ENCODE assay signal across 18 cellular contexts in the genomic region with DNA sequence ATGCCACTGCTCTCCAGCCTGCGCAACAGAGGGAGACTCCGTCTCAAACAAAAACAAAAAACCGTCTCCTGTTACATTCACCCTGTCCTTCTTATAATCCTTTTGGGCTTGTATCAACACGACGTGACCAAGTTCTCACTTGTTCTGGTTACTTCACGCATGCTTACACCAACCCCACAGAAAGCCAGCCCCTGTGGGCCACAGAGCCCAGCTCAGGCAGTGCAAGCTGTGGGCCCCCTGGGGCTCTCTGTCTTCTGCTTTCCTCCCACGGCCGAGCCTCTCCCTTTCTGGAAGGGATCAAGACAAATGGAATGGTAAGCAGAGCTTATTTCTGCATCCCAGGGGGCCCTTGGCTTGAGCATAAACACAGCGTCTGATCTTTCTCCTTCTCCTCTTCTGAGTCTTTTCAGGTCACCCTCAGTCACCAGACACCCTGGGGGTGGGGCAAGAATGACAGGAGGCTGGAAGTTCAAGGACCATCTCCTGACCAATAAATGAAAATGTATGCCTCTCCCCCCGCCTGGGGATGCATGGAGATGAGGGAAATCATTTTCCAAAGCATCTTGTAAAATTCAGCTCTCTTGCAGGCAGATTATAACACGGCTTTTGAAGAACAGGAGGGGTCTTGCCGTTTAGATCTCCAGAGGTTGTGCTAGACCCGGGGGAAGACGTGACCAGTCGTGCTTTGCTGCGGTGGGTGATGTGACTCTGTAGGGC. TPM values are rescaled to one million over a fixed set of nuclear protein-coding genes. Genes with fewer than 3 reads are reported as not detected.
DNase-seq lines count a peak whose midpoint lies in the region; ATAC-seq, FAIRE-seq and TF ChIP-seq lines count a peak whose summit lies in the region.
"Had no signal": no experiment of that assay in that cellular context is flagged by ENCODE, and none has a peak within 500 bp of the region (broad histone marks: within the 10 kb centered on the region; RNA-seq: fewer than 3 reads in every experiment).

No MANE protein-coding gene starts in this region.

- FAIRE-seq in bronchial epithelial cell (lab: Jason Lieb, UNC): no peak
- FAIRE-seq: TTC549 had no signal

- no peak for TF ChIP-seq POLR2A in NB4 (IDR thresholded peaks at IDR 0.05; ENCODE audit: extremely low read depth, insufficient read length)
- TF ChIP-seq POLR2A in suprapubic skin (IDR thresholded peaks at IDR 0.05): no peak

- H3K27me3 ChIP-seq in A673 (replicated peaks; ENCODE audit: insufficient read depth, low read depth, low read length, poor library complexity): no peaks in the 10 kb centered on the region
- H3K27me3 ChIP-seq in bronchial epithelial cell (ENCODE audit: control insufficient read depth, insufficient read depth, low read length): peaks cover 4% of the 10 kb centered on the region
- H3K27me3 ChIP-seq in mesendoderm (ENCODE audit: insufficient read depth, low read length, poor library complexity): no peaks in the 10 kb centered on the region
- H3K27me3 ChIP-seq in suprapubic skin: peaks cover 39% of the 10 kb centered on the region
- H3K27me3 ChIP-seq: colonic mucosa had no signal

- no peak overlapping the region for H3K4me2 ChIP-seq in mesendoderm (ENCODE audit: low read length)

- H2AK5ac ChIP-seq in mesendoderm (ENCODE audit: low read length): no peak overlapping the region

- H3K79me1 ChIP-seq in mesendoderm (ENCODE audit: low read length): no peaks in the 10 kb centered on the region

- no TSS peak for BruUV-seq in A673 (replicated peaks; lab: Mats Ljungman, UMichigan)

- POLR2A ChIA-PET in A673 (lab: Charles Lee; ENCODE audit: low non-redundant PET): interaction anchor here (0.6 kb wide), 1 partner anchor 64 kb away, joined by 6 read pairs; no protein-coding TSS in a partner anchor

- intact Hi-C loops in A673 (cut with micrococcal nuclease; ENCODE audit: unreplicated experiment): no loop called here

- no peak for ATAC-seq in GM21737 (IDR thresholded peaks at IDR 0.05; ENCODE audit: unreplicated experiment)
- no peak for ATAC-seq in GM18873 (IDR thresholded peaks at IDR 0.05; ENCODE audit: low FRiP score, unreplicated experiment)

- no CpG with 5 or more reads among the region's 16 CpGs for WGBS in mesendoderm (ENCODE audit: extremely low coverage, insufficient coverage, low lambda C conversion rate)
- 26% methylated on average over 16 of the region's 16 CpGs for WGBS in suprapubic skin

- TF ChIP-seq CTCF in A673 (conservative IDR thresholded peaks at IDR 0.05; ENCODE audit: low read depth, low read length): no peak
- TF ChIP-seq CTCF in NB4 (IDR thresholded peaks at IDR 0.05; ENCODE audit: low read depth, low read length): no peak
- TF ChIP-seq CTCF in bronchial epithelial cell (IDR thresholded peaks at IDR 0.05; ENCODE audit: insufficient read depth, low read length, severe bottlenecking): no peak
- TF ChIP-seq CTCF in suprapubic skin (IDR thresholded peaks at IDR 0.05): no peak

- H3K36me3 ChIP-seq in A673 (ENCODE audit: insufficient read depth, low read length, poor library complexity, severe bottlenecking): no peaks in the 10 kb centered on the region
- no peaks in the 10 kb centered on the region for H3K36me3 ChIP-seq in bronchial epithelial cell (ENCODE audit: control insufficient read depth, insufficient read depth, low read length)
- no peaks in the 10 kb centered on the region for H3K36me3 ChIP-seq in mesendoderm (ENCODE audit: control insufficient read depth, insufficient read depth, low read length)
- H3K36me3 ChIP-seq in suprapubic skin: no peaks in the 10 kb centered on the region
- H3K36me3 ChIP-seq: colonic mucosa, transverse colon had no signal

- H3K79me2 ChIP-seq in mesendoderm (ENCODE audit: control insufficient read depth, insufficient read depth, low read length): no peaks in the 10 kb centered on the region

- TF ChIP-seq EP300 in suprapubic skin (IDR thresholded peaks at IDR 0.05): no peak

- no peaks in the 10 kb centered on the region for H3K9me3 ChIP-seq in A673 (ENCODE audit: low read depth, low read length, poor library complexity, severe bottlenecking)
- no peaks in the 10 kb centered on the region for H3K9me3 ChIP-seq in suprapubic skin
- H3K9me3 ChIP-seq: colonic mucosa, transverse colon had no signal

- H2BK15ac ChIP-seq in mesendoderm (replicated peaks; ENCODE audit: low read depth): no peak overlapping the region

- no peak overlapping the region for H3K18ac ChIP-seq in mesendoderm (ENCODE audit: low read length)

- peak overlapping the region; percentile 66 for H3K27ac ChIP-seq in A673 (ENCODE audit: low read depth, low read length, poor library complexity, severe bottlenecking)
- no peak overlapping the region for H3K27ac ChIP-seq in mesendoderm (ENCODE audit: low read depth, low read length)
- H3K27ac ChIP-seq in suprapubic skin: no peak overlapping the region
- H3K27ac ChIP-seq: colonic mucosa, transverse colon had no signal

- H2BK120ac ChIP-seq in mesendoderm (ENCODE audit: low read depth, low read length): no peak overlapping the region

- no peak overlapping the region for H4K8ac ChIP-seq in mesendoderm (ENCODE audit: low read depth, low read length)

- no peak overlapping the region for H3K9ac ChIP-seq in mesendoderm (ENCODE audit: low read length)

- no peak overlapping the region for H4K5ac ChIP-seq in mesendoderm (ENCODE audit: low read length)

- H3K4me3 ChIP-seq in A673 (ENCODE audit: low read depth, low read length, poor library complexity, severe bottlenecking) (no peak overlapping the region), NB4 (ENCODE audit: low read depth, low read length) (no peak overlapping the region), bronchial epithelial cell (ENCODE audit: low read depth, low read length) (no peak overlapping the region), mesendoderm (ENCODE audit: low read length) (no peak overlapping the region), suprapubic skin (no peak overlapping the region)
- H3K4me3 ChIP-seq: colonic mucosa, transverse colon had no signal

- H2BK5ac ChIP-seq in mesendoderm (ENCODE audit: low read length): no peak overlapping the region

- CTCF ChIA-PET in A673 (lab: Charles Lee): interaction anchor here (0.6 to 1.2 kb wide), 2 partner anchors 11 to 332 kb away, joined by 4 to 6 read pairs; no protein-coding TSS in a partner anchor

- H3K23ac ChIP-seq in mesendoderm (ENCODE audit: low read length): no peak overlapping the region

- no peak overlapping the region for H3K56ac ChIP-seq in mesendoderm (ENCODE audit: low read length)

- DNase-seq in A673 (ENCODE audit: low spot score) (peak; percentile 88), NB4 (ENCODE audit: low read depth) (peak; percentile 48), bronchial epithelial cell (ENCODE audit: low read depth) (peak; percentile 82), mesendoderm (peak; percentile 6), foreskin melanocyte (no peak), suprapubic skin (ENCODE audit: low spot score in 2 of 2) (no peak)
- DNase-seq: activated CD8-positive, alpha-beta memory T cell treated with anti-CD3 and anti-CD28 coated beads for 24 hours; activated naive CD4-positive, alpha-beta T cell treated with Interleukin-2 at 50 U/mL for 16 hours; colonic mucosa; NCI-H526 treated with DMSO at 0.1 percent for 48 hours; stimulated activated CD4-positive, alpha-beta T cell treated with anti-CD3 and anti-CD28 coated beads, Interleukin-12 subunit alpha, Interleukin-12 subunit beta, amount 100 ng/mL, for 4 hours; transverse colon had no signal

- H3K4me1 ChIP-seq in A673 (ENCODE audit: insufficient read depth, low read length, poor library complexity, severe bottlenecking) (peaks cover 14% of the 10 kb centered on the region), mesendoderm (ENCODE audit: control insufficient read depth, low read depth, low read length) (peaks cover 2% of the 10 kb centered on the region), suprapubic skin (peaks cover 6% of the 10 kb centered on the region)
- H3K4me1 ChIP-seq: colonic mucosa, transverse colon had no signal

- no peak overlapping the region for H3K4ac ChIP-seq in mesendoderm (ENCODE audit: low read depth, low read length)

RNA-seq across cellular contexts. Expression of a gene that starts 19.0 kb away (rescaled TPM):
- 27.5 and 32.3 TPM in 2 replicates for total RNA-seq in A673 (2021)
- total RNA-seq in bronchial epithelial cell: 6.6 and 12.5 TPM in 2 replicates
- polyA plus RNA-seq in mesendoderm (2013, experiment 1 of 2): 7.8 TPM
- 5.7 TPM for polyA plus RNA-seq in mesendoderm (2013, experiment 2 of 2)
- total RNA-seq in suprapubic skin: 10 to 100 TPM; 12.1 to 28.9 (median 17.8) TPM

RNA-seq across cellular contexts. Expression of a gene that starts 46.4 kb away (rescaled TPM):
- total RNA-seq in A673 (2021) (not detected in 2 replicates), bronchial epithelial cell (not detected in 2 replicates), suprapubic skin (under 1 TPM; 0.08 to 0.25 (median 0.14) TPM)
- not detected for polyA plus RNA-seq in mesendoderm (2013, experiment 1 of 2)
- not detected for polyA plus RNA-seq in mesendoderm (2013, experiment 2 of 2)
- total RNA-seq: M059J had no signal
- polyA plus RNA-seq: AG04450, neural cell had no signal

Comparison
In these comparisons a context has a peak if more than half of its experiments do, and no peak if none do; other contexts are left out.
1. DNase-seq: peak in A673 (single experiment), NB4 (single experiment), bronchial epithelial cell (single experiment) and mesendoderm (single experiment); none in foreskin melanocyte (single experiment) and suprapubic skin (0 of 2).